In the genomic region with DNA sequence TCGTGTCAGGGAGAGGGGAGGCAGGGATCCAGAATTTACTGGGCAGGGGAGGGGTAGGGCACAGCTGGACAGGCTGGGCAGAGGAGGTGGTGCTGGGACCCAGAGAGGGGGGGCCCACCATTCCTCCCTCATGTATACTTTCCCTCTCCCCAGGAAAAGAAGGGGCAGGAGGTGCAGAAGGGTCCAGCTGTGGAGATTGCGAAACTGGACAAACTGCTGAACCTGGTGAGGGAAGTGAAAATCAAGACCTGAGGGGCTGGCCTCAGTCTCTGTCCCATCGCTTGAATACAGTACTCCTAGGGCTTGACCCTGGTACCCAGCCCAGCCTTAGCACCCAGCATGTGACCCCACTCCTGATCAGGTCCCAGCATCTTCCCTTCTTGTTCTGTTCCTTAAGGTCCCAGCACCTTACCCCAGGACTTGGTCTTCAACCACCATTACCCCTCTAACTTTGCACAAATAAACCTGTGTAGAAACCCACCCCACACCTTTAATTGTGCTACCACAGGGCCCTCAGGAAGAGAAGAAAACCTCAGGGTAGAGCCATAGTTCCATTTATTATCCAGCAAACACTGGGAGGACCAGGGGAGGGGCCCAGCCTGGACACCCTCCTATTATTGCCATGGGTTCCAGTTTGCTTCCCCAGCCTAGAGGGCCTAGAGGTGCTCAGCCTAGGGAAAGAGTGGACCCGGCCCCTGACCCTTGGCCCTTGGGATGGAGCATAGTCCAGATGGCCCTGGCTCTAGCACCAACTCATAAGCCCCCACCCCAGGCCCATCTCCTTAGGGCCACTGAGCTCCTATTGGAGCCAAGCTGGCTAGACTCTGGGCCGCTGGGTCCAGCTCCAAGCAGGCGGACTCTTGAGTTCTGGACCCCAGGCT, we compare ENCODE assay signal across 17 cellular contexts. TPM values are rescaled to one million over a fixed set of nuclear protein-coding genes. Genes with fewer than 3 reads are reported as not detected.
A peak's percentile ranks its signal among the peaks of the same experiment; 100 is the strongest.
DNase-seq lines count a peak whose midpoint lies in the region; ATAC-seq and TF ChIP-seq lines count a peak whose summit lies in the region.
"Had no signal": no experiment of that assay in that cellular context is flagged by ENCODE, and none has a peak within 500 bp of the region (broad histone marks: within the 10 kb centered on the region; RNA-seq: fewer than 3 reads in every experiment).

No MANE protein-coding gene starts in this region.

- H3K4me3 Mint-ChIP-seq in WTC11 (peak overlapping the region; percentile 51; the same call in 1 of the 2 replicates), nephron (peak overlapping the region in 2 of 3 experiments; percentile 11 to 46)
- no peak overlapping the region for H3K4me3 Mint-ChIP-seq in stimulated activated memory B cell treated with anti-CD40 and anti-IgM and Interleukin-4, amounts not matched to agents 10 μg/mL and 1 μg/mL and 100 μg/mL, for 72 hours
- H3K4me3 Mint-ChIP-seq: CD8-positive, alpha-beta T cell had no signal

- H3K4me1 Mint-ChIP-seq in WTC11 (peaks cover 20% of the 10 kb centered on the region), nephron (peaks cover 18% of the 10 kb centered on the region)
- H3K4me1 Mint-ChIP-seq in stimulated activated memory B cell treated with anti-CD40 and anti-IgM and Interleukin-4, amounts not matched to agents 10 μg/mL and 1 μg/mL and 100 μg/mL, for 72 hours = peaks cover 12% of the 10 kb centered on the region

- no peaks in the 10 kb centered on the region for H3K36me3 Mint-ChIP-seq in WTC11
- no peaks in the 10 kb centered on the region for H3K36me3 Mint-ChIP-seq in nephron (ENCODE audit: low read depth)
- no peaks in the 10 kb centered on the region for H3K36me3 Mint-ChIP-seq in stimulated activated memory B cell treated with anti-CD40 and anti-IgM and Interleukin-4, amounts not matched to agents 10 μg/mL and 1 μg/mL and 100 μg/mL, for 72 hours
- H3K36me3 Mint-ChIP-seq: CD8-positive, alpha-beta T cell had no signal

- H3K27me3 ChIP-seq in BLaER1 = peaks cover 12% of the 10 kb centered on the region; the same call in 1 of the 2 replicates
- H3K27me3 ChIP-seq in Karpas-422 (ENCODE audit: low read length) = no peaks in the 10 kb centered on the region

- no peak overlapping the region for H3K9ac ChIP-seq in BLaER1
- peak overlapping the region; percentile 73 for H3K9ac ChIP-seq in Karpas-422 (ENCODE audit: low read length)

- H3K4me3 ChIP-seq in BLaER1 (no peak overlapping the region), Karpas-422 (ENCODE audit: low read length) (peak overlapping the region; percentile 70; the same call in 1 of the 2 replicates)
- H3K4me3 ChIP-seq: PC-9 had no signal

- H3K27me3 Mint-ChIP-seq in WTC11 (ENCODE audit: low read depth) = peaks cover 30% of the 10 kb centered on the region
- peaks cover 46% of the 10 kb centered on the region for H3K27me3 Mint-ChIP-seq in nephron (ENCODE audit: low read depth)
- peaks cover 26% of the 10 kb centered on the region for H3K27me3 Mint-ChIP-seq in stimulated activated memory B cell treated with anti-CD40 and anti-IgM and Interleukin-4, amounts not matched to agents 10 μg/mL and 1 μg/mL and 100 μg/mL, for 72 hours

- H4K20me1 ChIP-seq in BLaER1 (0 out of 2 replicates have a peak, but pooled peaks cover 13% of the 10 kb centered on the region), Karpas-422 (ENCODE audit: insufficient read depth, low read depth, low read length) (no peaks in the 10 kb centered on the region; the same call in 1 of the 2 replicates)

- H3K9me3 Mint-ChIP-seq in WTC11 (no peaks in the 10 kb centered on the region), nephron (no peaks in the 10 kb centered on the region)
- no peaks in the 10 kb centered on the region for H3K9me3 Mint-ChIP-seq in stimulated activated memory B cell treated with anti-CD40 and anti-IgM and Interleukin-4, amounts not matched to agents 10 μg/mL and 1 μg/mL and 100 μg/mL, for 72 hours
- H3K9me3 Mint-ChIP-seq: CD8-positive, alpha-beta T cell had no signal

- H3K9me3 ChIP-seq in BLaER1 (no peaks in the 10 kb centered on the region), Karpas-422 (ENCODE audit: low read length) (no peaks in the 10 kb centered on the region)

- H3K4me2 ChIP-seq in BLaER1 (peak overlapping the region; percentile 91), Karpas-422 (ENCODE audit: low read depth, low read length, poor library complexity, severe bottlenecking) (peak overlapping the region; percentile 76)
- H3K4me2 ChIP-seq: PC-9 had no signal

- POLR2A ChIA-PET in WTC11 (lab: Charles Lee) = no interaction called here

- CTCF ChIA-PET in WTC11 (lab: Charles Lee) = interaction anchor here (0.8 to 3.0 kb wide), 5 partner anchors 11 to 71 kb away, joined by 3 to 17 read pairs (median 14); no protein-coding TSS in a partner anchor

- H3K27ac ChIP-seq in BLaER1 = no peak overlapping the region
- peak overlapping the region; percentile 90; the same call in 1 of the 2 replicates for H3K27ac ChIP-seq in Karpas-422 (ENCODE audit: low read length)
- H3K27ac ChIP-seq: PC-9 had no signal

- H3K4me1 ChIP-seq in BLaER1 = peaks cover 63% of the 10 kb centered on the region
- peaks cover 73% of the 10 kb centered on the region for H3K4me1 ChIP-seq in Karpas-422 (ENCODE audit: low read length)

- no peak for DNase-seq in Karpas-422
- no peak for DNase-seq in WTC11 (ENCODE audit: low spot score)
- no peak for DNase-seq in UCSD-AML1 (lab: John Stamatoyannopoulos, UW; ENCODE audit: unreplicated experiment)
- no peak for DNase-seq in NCI-H2029 (lab: John Stamatoyannopoulos, UW)
- DNase-seq: ACHN; CD8-positive, alpha-beta T cell; GOT3; MM.1S; NCI-H1436 treated with DMSO at 0.1 percent for 48 hours; NCI-H2227 treated with DMSO at 0.1 percent for 48 hours; NCI-H524 treated with DMSO at 0.1 percent for 48 hours; NK-92 treated with Interleukin-12 subunit alpha and Interleukin-12 subunit beta, amount 100 ng/mL, for 24 hours; PC-9 had no signal

- no peak overlapping the region for H3K27ac Mint-ChIP-seq in WTC11
- no peak overlapping the region for H3K27ac Mint-ChIP-seq in nephron
- H3K27ac Mint-ChIP-seq in stimulated activated memory B cell treated with anti-CD40 and anti-IgM and Interleukin-4, amounts not matched to agents 10 μg/mL and 1 μg/mL and 100 μg/mL, for 72 hours = no peak overlapping the region
- H3K27ac Mint-ChIP-seq: CD8-positive, alpha-beta T cell had no signal

- no peaks in the 10 kb centered on the region for H3K9me2 ChIP-seq in Karpas-422 (replicated peaks; ENCODE audit: insufficient read depth, low read length)

- H2AFZ ChIP-seq in Karpas-422 (ENCODE audit: low read length) = no peak overlapping the region
- H2AFZ ChIP-seq: PC-9 had no signal

- no peaks in the 10 kb centered on the region for H3K36me3 ChIP-seq in BLaER1
- H3K36me3 ChIP-seq in Karpas-422 (ENCODE audit: insufficient read depth, low read length) = no peaks in the 10 kb centered on the region

- no peak for TF ChIP-seq CTCF in WTC11 (IDR thresholded peaks at IDR 0.05)
- no peak for TF ChIP-seq CTCF in nephron (IDR thresholded peaks at IDR 0.05; ENCODE audit: unreplicated experiment in 3 of 3)

- ATAC-seq in WTC11 (no peak), HG02678 (IDR thresholded peaks at IDR 0.05; ENCODE audit: unreplicated experiment) (no peak)
- ATAC-seq in stimulated activated memory B cell treated with anti-CD40 and anti-IgM and Interleukin-4, amounts not matched to agents 10 μg/mL and 1 μg/mL and 100 μg/mL, for 72 hours = no peak
- ATAC-seq: CD8-positive, alpha-beta T cell had no signal

- no peaks in the 10 kb centered on the region for H3K79me2 ChIP-seq in Karpas-422 (ENCODE audit: low read length)

TF ChIP-seq in WTC11, 78 proteins besides CTCF, POLR2A, EP300 and RAD21:
- TF ChIP-seq IRF2 (CRISPR knock-in tag; IDR thresholded peaks at IDR 0.05; ENCODE audit: borderline replicate concordance, low read depth) = no peak
- TF ChIP-seq RORB (CRISPR knock-in tag; IDR thresholded peaks at IDR 0.05) = no peak
- no peak for TF ChIP-seq KAT7 (CRISPR knock-in tag; IDR thresholded peaks at IDR 0.05; ENCODE audit: borderline replicate concordance)
- TF ChIP-seq SMAD4 (CRISPR knock-in tag; IDR thresholded peaks at IDR 0.05) = no peak
- TF ChIP-seq, protein P1, sequence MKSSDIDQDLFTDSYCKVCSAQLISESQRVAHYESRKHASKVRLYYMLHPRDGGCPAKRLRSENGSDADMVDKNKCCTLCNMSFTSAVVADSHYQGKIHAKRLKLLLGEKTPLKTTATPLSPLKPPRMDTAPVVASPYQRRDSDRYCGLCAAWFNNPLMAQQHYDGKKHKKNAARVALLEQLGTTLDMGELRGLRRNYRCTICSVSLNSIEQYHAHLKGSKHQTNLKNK (CRISPR knock-in tag; IDR thresholded peaks at IDR 0.05) = no peak
- no peak for TF ChIP-seq NR3C1 (CRISPR knock-in tag; conservative IDR thresholded peaks at IDR 0.05; ENCODE audit: low read depth)
- TF ChIP-seq ZNF423 (CRISPR knock-in tag; IDR thresholded peaks at IDR 0.05) = no peak
- TF ChIP-seq SMAD3 (CRISPR knock-in tag; IDR thresholded peaks at IDR 0.05; ENCODE audit: borderline replicate concordance) = no peak
- TF ChIP-seq TEAD1 (CRISPR knock-in tag; IDR thresholded peaks at IDR 0.05) = no peak
- TF ChIP-seq NFE2L1 (CRISPR knock-in tag; IDR thresholded peaks at IDR 0.05) = no peak
- no peak for TF ChIP-seq NFATC4 (CRISPR knock-in tag; IDR thresholded peaks at IDR 0.05)
- no peak for TF ChIP-seq ESRRA (CRISPR knock-in tag; IDR thresholded peaks at IDR 0.05; ENCODE audit: borderline replicate concordance)
- TF ChIP-seq CREM (CRISPR knock-in tag; IDR thresholded peaks at IDR 0.05) = no peak
- no peak for TF ChIP-seq ZNF219 (CRISPR knock-in tag; IDR thresholded peaks at IDR 0.05; ENCODE audit: borderline replicate concordance)
- no peak for TF ChIP-seq GRHL2 (CRISPR knock-in tag; IDR thresholded peaks at IDR 0.05; ENCODE audit: insufficient replicate concordance, severe bottlenecking)
TF ChIP-seq in WTC11: peak in this region for 0.

RNA-seq across cellular contexts. Expression of gene ENHO, which starts 2.0 kb away (rescaled TPM):
- total RNA-seq in Karpas-422 (2014; rRNA removed; shearing (Covaris generic); ENCODE audit: low replicate concordance) = 14.1 and 16.0 TPM in 2 replicates
- total RNA-seq in WTC11 (2021) = 26.9 to 28.3 TPM (median 27.9 TPM) in 3 replicates
- total RNA-seq: CD8-positive, alpha-beta T cell; PC-9 had no signal
